15 cellular contexts compared by ENCODE assay signal in genomic region chr6:34067814-34068213, GRCh38.
A peak's percentile ranks its signal among the peaks of the same experiment; 100 is the strongest.
DNase-seq lines count a peak whose midpoint lies in the region; ATAC-seq and TF ChIP-seq lines count a peak whose summit lies in the region.
"Had no signal": no experiment of that assay in that cellular context is flagged by ENCODE, and none has a peak within 500 bp of the region (broad histone marks: within the 10 kb centered on the region; RNA-seq: fewer than 3 reads in every experiment).

No MANE protein-coding gene starts in this region.

- H3K27me3 ChIP-seq in neural progenitor cell: no peaks in the 10 kb centered on the region

- H3K4me1 ChIP-seq in neural progenitor cell: peaks cover 6% of the 10 kb centered on the region

- no peaks in the 10 kb centered on the region for H3K9me3 Mint-ChIP-seq in neural progenitor cell
- H3K9me3 Mint-ChIP-seq in activated CD8-positive, alpha-beta memory T cell treated with anti-CD3 and anti-CD28 coated beads, Interleukin-2, amount 10 ng/mL, durations not matched to agents 7 days and 5 days (ENCODE audit: low read depth): no peaks in the 10 kb centered on the region
- H3K9me3 Mint-ChIP-seq: stimulated activated memory B cell treated with anti-CD40 and anti-IgM and Interleukin-4, amounts not matched to agents 10 μg/mL and 1 μg/mL and 100 μg/mL, for 72 hours had no signal

- CTCF ChIA-PET in activated CD8-positive, alpha-beta memory T cell treated with anti-CD3 and anti-CD28 coated beads, Interleukin-2, amount 10 ng/mL, durations not matched to agents 7 days and 5 days (lab: Charles Lee): interaction anchor here (1.4 to 2.5 kb wide), 3 partner anchors 13 to 356 kb away, joined by 3 to 7 read pairs (median 6); partner anchors contain the start of gene UQCC2

- DNase-seq in NCI-H748 (lab: John Stamatoyannopoulos, UW; ENCODE audit: unreplicated experiment) (peak; percentile 45), NCI-H748 treated with DMSO at 0.1 percent for 48 hours (lab: John Stamatoyannopoulos, UW) (no peak), HuH-7 (ENCODE audit: low spot score) (peak; percentile 17), astrocyte of the spinal cord (ENCODE audit: low read depth, low spot score) (no peak), neural progenitor cell (ENCODE audit: low spot score) (no peak), ureter (ENCODE audit: low spot score) (no peak)
- no peak for DNase-seq in activated CD8-positive, alpha-beta memory T cell treated with anti-CD3 and anti-CD28 coated beads, Interleukin-2, amount 10 ng/mL, durations not matched to agents 7 days and 5 days
- DNase-seq: activated effector memory CD4-positive, alpha-beta T cell treated with anti-CD3 and anti-CD28 coated beads, Interleukin-2, amount 50 U/mL, for 16 hours; cerebellar nuclear complex; GDM1; left ventricle myocardium inferior; occipital lobe had no signal

- peak; percentile 22 for TF ChIP-seq CTCF in astrocyte of the spinal cord (IDR thresholded peaks at IDR 0.05; ENCODE audit: low read depth, low read length)
- TF ChIP-seq CTCF in neural progenitor cell (IDR thresholded peaks at IDR 0.05): peak; percentile 33

- no peak overlapping the region for H3K27ac Mint-ChIP-seq in neural progenitor cell
- H3K27ac Mint-ChIP-seq in activated CD8-positive, alpha-beta memory T cell treated with anti-CD3 and anti-CD28 coated beads, Interleukin-2, amount 10 ng/mL, durations not matched to agents 7 days and 5 days: no peak overlapping the region
- H3K27ac Mint-ChIP-seq: stimulated activated memory B cell treated with anti-CD40 and anti-IgM and Interleukin-4, amounts not matched to agents 10 μg/mL and 1 μg/mL and 100 μg/mL, for 72 hours had no signal

- H3K36me3 ChIP-seq in neural progenitor cell: no peaks in the 10 kb centered on the region
- H3K36me3 ChIP-seq: left ventricle myocardium inferior had no signal

- H3K4me1 Mint-ChIP-seq in neural progenitor cell: peaks cover 4% of the 10 kb centered on the region
- no peaks in the 10 kb centered on the region for H3K4me1 Mint-ChIP-seq in activated CD8-positive, alpha-beta memory T cell treated with anti-CD3 and anti-CD28 coated beads, Interleukin-2, amount 10 ng/mL, durations not matched to agents 7 days and 5 days
- H3K4me1 Mint-ChIP-seq: stimulated activated memory B cell treated with anti-CD40 and anti-IgM and Interleukin-4, amounts not matched to agents 10 μg/mL and 1 μg/mL and 100 μg/mL, for 72 hours had no signal

- no peak overlapping the region for H3K9ac ChIP-seq in neural progenitor cell

- H3K4me3 ChIP-seq in astrocyte of the spinal cord (ENCODE audit: low read depth, low read length): no peak overlapping the region
- no peak overlapping the region for H3K4me3 ChIP-seq in neural progenitor cell
- H3K4me3 ChIP-seq: left ventricle myocardium inferior had no signal

- no peak for ATAC-seq in HG03354 (IDR thresholded peaks at IDR 0.05; ENCODE audit: poor library complexity, severe bottlenecking, unreplicated experiment)
- ATAC-seq in activated CD8-positive, alpha-beta memory T cell treated with anti-CD3 and anti-CD28 coated beads, Interleukin-2, amount 10 ng/mL, durations not matched to agents 7 days and 5 days: no peak
- ATAC-seq: stimulated activated memory B cell treated with anti-CD40 and anti-IgM and Interleukin-4, amounts not matched to agents 10 μg/mL and 1 μg/mL and 100 μg/mL, for 72 hours had no signal

- no peak overlapping the region for H3K4me3 Mint-ChIP-seq in neural progenitor cell
- no peak overlapping the region for H3K4me3 Mint-ChIP-seq in activated CD8-positive, alpha-beta memory T cell treated with anti-CD3 and anti-CD28 coated beads, Interleukin-2, amount 10 ng/mL, durations not matched to agents 7 days and 5 days
- H3K4me3 Mint-ChIP-seq: stimulated activated memory B cell treated with anti-CD40 and anti-IgM and Interleukin-4, amounts not matched to agents 10 μg/mL and 1 μg/mL and 100 μg/mL, for 72 hours had no signal

- no peak overlapping the region for H3K4me2 ChIP-seq in neural progenitor cell

- H3K36me3 Mint-ChIP-seq in neural progenitor cell: no peaks in the 10 kb centered on the region
- no peaks in the 10 kb centered on the region for H3K36me3 Mint-ChIP-seq in activated CD8-positive, alpha-beta memory T cell treated with anti-CD3 and anti-CD28 coated beads, Interleukin-2, amount 10 ng/mL, durations not matched to agents 7 days and 5 days
- H3K36me3 Mint-ChIP-seq: stimulated activated memory B cell treated with anti-CD40 and anti-IgM and Interleukin-4, amounts not matched to agents 10 μg/mL and 1 μg/mL and 100 μg/mL, for 72 hours had no signal

- H3F3A ChIP-seq in neural progenitor cell (ENCODE audit: low read depth): peaks cover 32% of the 10 kb centered on the region

- no peak overlapping the region for H2AFZ ChIP-seq in neural progenitor cell (replicated peaks)

- in situ Hi-C loops in astrocyte of the spinal cord (cut with HindIII; ENCODE audit: low sequenced_read_pairs): no loop called here

- peaks cover 5% of the 10 kb centered on the region for H3K27me3 Mint-ChIP-seq in neural progenitor cell (ENCODE audit: insufficient read depth, low read depth)
- H3K27me3 Mint-ChIP-seq in activated CD8-positive, alpha-beta memory T cell treated with anti-CD3 and anti-CD28 coated beads, Interleukin-2, amount 10 ng/mL, durations not matched to agents 7 days and 5 days: peaks cover 3% of the 10 kb centered on the region

- H3K79me2 ChIP-seq in neural progenitor cell (ENCODE audit: low read depth): no peaks in the 10 kb centered on the region

- H3K27ac ChIP-seq in neural progenitor cell: no peak overlapping the region
- H3K27ac ChIP-seq: left ventricle myocardium inferior, VCaP had no signal

- H3K9me3 ChIP-seq in neural progenitor cell (ENCODE audit: low read depth): no peaks in the 10 kb centered on the region
- H3K9me3 ChIP-seq: left ventricle myocardium inferior had no signal

- H4K20me1 ChIP-seq in neural progenitor cell (ENCODE audit: low read depth): no peaks in the 10 kb centered on the region

Comparison
In these comparisons a context has a peak if more than half of its experiments do, and no peak if none do; other contexts are left out.
1. DNase-seq: peak in NCI-H748 (single experiment) and HuH-7 (single experiment); none in NCI-H748 treated with DMSO at 0.1 percent for 48 hours (single experiment), astrocyte of the spinal cord (single experiment), neural progenitor cell (single experiment), ureter (single experiment) and activated CD8-positive, alpha-beta memory T cell treated with anti-CD3 and anti-CD28 coated beads, Interleukin-2, amount 10 ng/mL, durations not matched to agents 7 days and 5 days (single experiment).